In genomic region chr5:3342271-3343100, GRCh38 we compare ENCODE assay signal across 28 cellular contexts.
"Had no signal": no experiment of that assay in that cellular context is flagged by ENCODE, and none has a peak within 500 bp of the region (broad histone marks: within the 10 kb centered on the region; RNA-seq: fewer than 3 reads in every experiment).

No MANE protein-coding gene starts in this region.

- FAIRE-seq: colon, kidney had no signal

- H3K4me1 ChIP-seq: gastrocnemius medialis, heart left ventricle, psoas muscle, stomach, thyroid gland had no signal

- H3K9me3 Mint-ChIP-seq: endodermal cell; mesothelial cell of epicardium; natural killer cell treated with Interleukin-12 subunit alpha and Interleukin-12 subunit beta and Interleukin-15 and Interleukin-18, amount 100 ng/mL, for 72 hours; neural crest cell had no signal

- H3K27ac Mint-ChIP-seq: endodermal cell; memory B cell; mesothelial cell of epicardium; natural killer cell treated with Interleukin-12 subunit alpha and Interleukin-12 subunit beta and Interleukin-15 and Interleukin-18, amount 100 ng/mL, for 72 hours; stimulated activated naive B cell treated with anti-CD40 and anti-IgM and Interleukin-4, amounts not matched to agents 10 μg/mL and 1 μg/mL and 100 μg/mL, for 72 hours had no signal

- DNase-seq: cerebellar nuclear complex; effector CD8-positive, alpha-beta T cell; endodermal cell; foreskin fibroblast; gastrocnemius medialis; kidney; mucosa of descending colon; naive B cell; nucleus accumbens; right cardiac atrium; stimulated activated CD4-positive, alpha-beta T cell treated with anti-CD3 and anti-CD28 coated beads, Interleukin-15, amount 100 ng/mL, for 24 hours; stimulated activated CD4-positive, alpha-beta T cell treated with anti-CD3 and anti-CD28 coated beads, Interleukin-2, amount 100 ng/mL, for 48 hours; stimulated activated naive B cell treated with anti-CD40 and anti-IgM and Interleukin-4, amounts not matched to agents 10 μg/mL and 1 μg/mL and 100 μg/mL, for 72 hours; stomach; thyroid gland; trophoblast cell had no signal

- H3K4me3 ChIP-seq: gastrocnemius medialis, heart left ventricle, hepatocyte, lung, mucosa of descending colon, psoas muscle, skin epidermis, stomach, thyroid gland had no signal

- H3K4me3 Mint-ChIP-seq: endodermal cell; memory B cell; mesothelial cell of epicardium; naive B cell; natural killer cell treated with Interleukin-12 subunit alpha and Interleukin-12 subunit beta and Interleukin-15 and Interleukin-18, amount 100 ng/mL, for 72 hours; neural crest cell; stimulated activated naive B cell treated with anti-CD40 and anti-IgM and Interleukin-4, amounts not matched to agents 10 μg/mL and 1 μg/mL and 100 μg/mL, for 72 hours had no signal

- H3K4me2 ChIP-seq: hepatocyte had no signal

- H2AFZ ChIP-seq: hepatocyte had no signal

- H3K9me3 ChIP-seq: gastrocnemius medialis, heart left ventricle, psoas muscle, thyroid gland had no signal

- H3K27me3 Mint-ChIP-seq: memory B cell; naive B cell; natural killer cell treated with Interleukin-12 subunit alpha and Interleukin-12 subunit beta and Interleukin-15 and Interleukin-18, amount 100 ng/mL, for 72 hours; stimulated activated naive B cell treated with anti-CD40 and anti-IgM and Interleukin-4, amounts not matched to agents 10 μg/mL and 1 μg/mL and 100 μg/mL, for 72 hours had no signal

- H3K36me3 ChIP-seq: gastrocnemius medialis, heart left ventricle, stomach, thyroid gland had no signal

- H3K36me3 Mint-ChIP-seq: memory B cell; mesothelial cell of epicardium; naive B cell; natural killer cell treated with Interleukin-12 subunit alpha and Interleukin-12 subunit beta and Interleukin-15 and Interleukin-18, amount 100 ng/mL, for 72 hours; stimulated activated naive B cell treated with anti-CD40 and anti-IgM and Interleukin-4, amounts not matched to agents 10 μg/mL and 1 μg/mL and 100 μg/mL, for 72 hours had no signal

- H3K27ac ChIP-seq: epithelial cell of prostate, gastrocnemius medialis, heart left ventricle, hepatocyte, psoas muscle, skin epidermis, stomach, thyroid gland had no signal

- H3K4me1 Mint-ChIP-seq: memory B cell; mesothelial cell of epicardium; naive B cell; stimulated activated naive B cell treated with anti-CD40 and anti-IgM and Interleukin-4, amounts not matched to agents 10 μg/mL and 1 μg/mL and 100 μg/mL, for 72 hours had no signal

- H3K27me3 ChIP-seq: gastrocnemius medialis, heart left ventricle, hepatocyte, thyroid gland had no signal

- ATAC-seq: gastrocnemius medialis; heart left ventricle; left lobe of liver; mucosa of descending colon; psoas muscle; right cardiac atrium; stimulated activated naive B cell treated with anti-CD40 and anti-IgM and Interleukin-4, amounts not matched to agents 10 μg/mL and 1 μg/mL and 100 μg/mL, for 72 hours had no signal
